In genomic region chr10:68759223-68759863, GRCh38 we compare ENCODE assay signal across 28 cellular contexts.
"Had no signal": no experiment of that assay in that cellular context is flagged by ENCODE, and none has a peak within 500 bp of the region (broad histone marks: within the 10 kb centered on the region; RNA-seq: fewer than 3 reads in every experiment).

No MANE protein-coding gene starts in this region.

- H3K27ac Mint-ChIP-seq: dendritic cell treated with granulocyte-macrophage colony-stimulating factor and Interleukin-4, amounts not matched to agents 40 ng/mL and 50 ng/mL, for 4 days; naive thymus-derived CD4-positive, alpha-beta T cell; nephron; stimulated activated memory B cell treated with anti-CD40 and anti-IgM and Interleukin-4, amounts not matched to agents 10 μg/mL and 1 μg/mL and 100 μg/mL, for 72 hours; type B pancreatic cell had no signal

- H3K9me3 ChIP-seq: colonic mucosa, esophagus muscularis mucosa, heart right ventricle, left lung, ovary, right atrium auricular region, sigmoid colon, testis, tibial artery had no signal

- H3K4me3 Mint-ChIP-seq: dendritic cell treated with granulocyte-macrophage colony-stimulating factor and Interleukin-4, amounts not matched to agents 40 ng/mL and 50 ng/mL, for 4 days; endodermal cell; naive thymus-derived CD4-positive, alpha-beta T cell; nephron; stimulated activated memory B cell treated with anti-CD40 and anti-IgM and Interleukin-4, amounts not matched to agents 10 μg/mL and 1 μg/mL and 100 μg/mL, for 72 hours; type B pancreatic cell had no signal

- FAIRE-seq: islet of Langerhans had no signal

- H3K4me3 ChIP-seq: colonic mucosa, esophagus muscularis mucosa, heart right ventricle, left lung, ovary, right atrium auricular region, sigmoid colon, testis, tibial artery had no signal

- H3K27me3 Mint-ChIP-seq: dendritic cell treated with granulocyte-macrophage colony-stimulating factor and Interleukin-4, amounts not matched to agents 40 ng/mL and 50 ng/mL, for 4 days; naive thymus-derived CD4-positive, alpha-beta T cell; stimulated activated memory B cell treated with anti-CD40 and anti-IgM and Interleukin-4, amounts not matched to agents 10 μg/mL and 1 μg/mL and 100 μg/mL, for 72 hours; type B pancreatic cell had no signal

- H3K27ac ChIP-seq: colonic mucosa, esophagus muscularis mucosa, foreskin keratinocyte, heart right ventricle, left lung, ovary, right atrium auricular region, sigmoid colon, testis, tibial artery had no signal

- ATAC-seq: foreskin keratinocyte; heart right ventricle; left cardiac atrium; left lung; naive thymus-derived CD4-positive, alpha-beta T cell; stimulated activated memory B cell treated with anti-CD40 and anti-IgM and Interleukin-4, amounts not matched to agents 10 μg/mL and 1 μg/mL and 100 μg/mL, for 72 hours; stimulated activated naive CD8-positive, alpha-beta T cell treated with anti-CD3 and anti-CD28 coated beads, Interleukin-15, Interleukin-2, amounts not matched to agents 100 U/mL and 50 U/mL, for 24 hours had no signal

- H3K36me3 ChIP-seq: ovary had no signal

- H3K4me1 Mint-ChIP-seq: endodermal cell, nephron had no signal

- H3K27me3 ChIP-seq: colonic mucosa, esophagus muscularis mucosa, foreskin keratinocyte, heart right ventricle, left lung, ovary, right atrium auricular region, sigmoid colon, testis, tibial artery had no signal

- H3K4me1 ChIP-seq: colonic mucosa, esophagus muscularis mucosa, foreskin keratinocyte, heart right ventricle, left lung, right atrium auricular region, sigmoid colon, testis, tibial artery had no signal

- DNase-seq: colonic mucosa; effector CD8-positive, alpha-beta T cell; endodermal cell; foreskin keratinocyte; glutamatergic neuron; heart right ventricle; hippocampal formation; left cardiac atrium; mesenchymal stem cell; midbrain; naive thymus-derived CD4-positive, alpha-beta T cell; nucleus accumbens; ovary; sigmoid colon; stimulated activated CD4-positive, alpha-beta T cell treated with anti-CD3 and anti-CD28 coated beads, Interleukin-2, amount 100 ng/mL, for 24 hours; stimulated activated CD4-positive, alpha-beta T cell treated with anti-CD3 and anti-CD28 coated beads, Interleukin-4, amount 100 ng/mL, for 24 hours; stimulated activated naive CD8-positive, alpha-beta T cell treated with anti-CD3 and anti-CD28 coated beads, Interleukin-15, Interleukin-2, amounts not matched to agents 100 U/mL and 50 U/mL, for 24 hours; substantia nigra; testis; tibial artery had no signal

- H3K9me3 Mint-ChIP-seq: dendritic cell treated with granulocyte-macrophage colony-stimulating factor and Interleukin-4, amounts not matched to agents 40 ng/mL and 50 ng/mL, for 4 days; endodermal cell; naive thymus-derived CD4-positive, alpha-beta T cell; nephron; stimulated activated memory B cell treated with anti-CD40 and anti-IgM and Interleukin-4, amounts not matched to agents 10 μg/mL and 1 μg/mL and 100 μg/mL, for 72 hours; type B pancreatic cell had no signal
